ENCODE assay signal across 8 cellular contexts in the genomic region with DNA sequence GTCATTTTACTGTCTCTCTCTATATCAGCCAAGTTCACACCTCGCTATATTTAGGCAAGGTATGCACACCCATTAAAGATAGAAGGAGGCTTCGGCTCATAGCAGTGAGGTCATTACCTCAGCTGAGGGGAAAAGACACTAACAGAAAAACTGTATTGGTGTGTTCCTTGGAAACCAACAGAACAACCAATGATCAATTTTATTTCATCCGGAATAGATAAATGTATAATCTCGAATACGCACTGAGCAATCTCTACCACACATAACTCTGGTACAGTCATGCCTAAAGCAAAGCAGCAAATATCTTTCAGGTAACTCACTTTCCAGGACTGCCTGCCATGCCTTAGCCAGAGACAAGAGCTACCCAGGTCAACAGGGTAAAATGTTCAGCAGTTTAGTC.
A peak's percentile ranks its signal among the peaks of the same experiment; 100 is the strongest.
DNase-seq lines count a peak whose midpoint lies in the region; ATAC-seq and TF ChIP-seq lines count a peak whose summit lies in the region.
"Had no signal": no experiment of that assay in that cellular context is flagged by ENCODE, and none has a peak within 500 bp of the region (broad histone marks: within the 10 kb centered on the region; RNA-seq: fewer than 3 reads in every experiment).

No MANE protein-coding gene starts in this region.

- H3K27me3 Mint-ChIP-seq in HFFc6 (ENCODE audit: insufficient read depth) (no peaks in the 10 kb centered on the region), T-helper 17 cell (no peaks in the 10 kb centered on the region)

- H3K27ac Mint-ChIP-seq in HFFc6 (peak overlapping the region; percentile 71), T-helper 17 cell (peak overlapping the region; percentile 49)

- H3K9me3 ChIP-seq in T-helper 17 cell (ENCODE audit: control insufficient read depth, low read length, poor library complexity, severe bottlenecking): no peaks in the 10 kb centered on the region
- H3K9me3 ChIP-seq in skeletal muscle tissue (ENCODE audit: control insufficient read depth in 3 of 3, low read length in 3 of 3): no peaks in the 10 kb centered on the region

- no peaks in the 10 kb centered on the region for H3K27me3 ChIP-seq in skeletal muscle tissue (ENCODE audit: control insufficient read depth in 3 of 3, insufficient read depth in 3 of 3, low read length in 3 of 3)

- peak overlapping the region in 2 of 3 donors; percentile 50 to 52 for H3K9ac ChIP-seq in skeletal muscle tissue (ENCODE audit: low read depth in 1 of 3, low read length in 3 of 3)

- H3K36me3 Mint-ChIP-seq in HFFc6 (ENCODE audit: low read depth) (peaks cover 23% of the 10 kb centered on the region), T-helper 17 cell (ENCODE audit: low read depth) (peaks cover 2% of the 10 kb centered on the region)

- H3K36me3 ChIP-seq in skeletal muscle tissue (ENCODE audit: control insufficient read depth in 3 of 3, insufficient read depth in 3 of 3, low read length in 3 of 3): peaks cover 0 to 7% (median 0%) of the 10 kb centered on the region in 3 donors

- no peak for ATAC-seq in T-helper 17 cell
- ATAC-seq in left ventricle myocardium superior: peak; percentile 93

- H3K4me1 ChIP-seq in skeletal muscle tissue (ENCODE audit: control insufficient read depth in 3 of 3, insufficient read depth in 3 of 3, low read length in 3 of 3): peaks cover 17 to 18% (median 17%) of the 10 kb centered on the region in 3 donors

- H3K4me1 Mint-ChIP-seq in HFFc6 (ENCODE audit: low read depth): peaks cover 36% of the 10 kb centered on the region
- H3K4me1 Mint-ChIP-seq in T-helper 17 cell: peaks cover 20% of the 10 kb centered on the region

- TF ChIP-seq CTCF in HFFc6 (IDR thresholded peaks at IDR 0.05): no peak

- peak overlapping the region; percentile 65; the same call in 1 of the 2 replicates for H3K4me3 Mint-ChIP-seq in HFFc6
- H3K4me3 Mint-ChIP-seq in T-helper 17 cell: no peak overlapping the region

- peak overlapping the region in 1 of 3 donors; percentile 5 for H3K4me3 ChIP-seq in skeletal muscle tissue (ENCODE audit: low read length in 3 of 3)

- H3K9me3 Mint-ChIP-seq in HFFc6: peaks cover 10% of the 10 kb centered on the region

- DNase-seq in HFFc6: peak; percentile 42
- no peak for DNase-seq in T-helper 17 cell
- no peak for DNase-seq in left ventricle myocardium superior
- DNase-seq in NCI-H446 treated with DMSO at 0.1 percent for 48 hours (lab: John Stamatoyannopoulos, UW): no peak
- no peak for DNase-seq in NCI-H2029 treated with DMSO at 0.1 percent for 48 hours (lab: John Stamatoyannopoulos, UW)
- no peak for DNase-seq in activated CD8-positive, alpha-beta memory T cell treated with anti-CD3 and anti-CD28 coated beads, Interleukin-2, amount 50 U/mL, for 48 hours
- DNase-seq: activated naive CD4-positive, alpha-beta T cell treated with anti-CD3 and anti-CD28 coated beads, Interleukin-2, amount 50 U/mL, for 16 hours had no signal

- H3K27ac ChIP-seq in skeletal muscle tissue (ENCODE audit: low read depth, low read length): peak overlapping the region; percentile 79

- intact Hi-C loops in left ventricle myocardium superior (cut with micrococcal nuclease): no loop called here
